8 cellular contexts compared by ENCODE assay signal in the genomic region with DNA sequence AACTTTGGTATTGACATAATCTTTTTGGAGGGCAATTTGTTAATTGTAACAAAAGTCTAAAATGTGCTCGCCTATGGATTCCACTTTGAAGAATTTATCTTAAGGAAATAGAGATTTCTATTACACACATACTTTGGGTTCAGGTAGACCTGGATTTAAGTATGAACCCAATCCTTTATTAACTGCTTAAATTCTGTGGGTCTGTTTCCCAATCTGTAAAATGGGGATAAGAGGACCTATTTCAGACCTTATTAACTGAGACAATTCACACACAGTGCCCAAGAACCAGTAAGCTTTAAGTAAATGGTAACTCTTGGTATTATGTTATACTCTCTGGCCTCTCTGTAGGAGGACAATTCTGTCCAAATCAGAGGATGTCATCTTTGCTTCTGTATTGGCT. TPM values are rescaled to one million over a fixed set of nuclear protein-coding genes. Genes with fewer than 3 reads are reported as not detected.
DNase-seq lines count a peak whose midpoint lies in the region; ATAC-seq and TF ChIP-seq lines count a peak whose summit lies in the region.

No MANE protein-coding gene starts in this region.

- peak overlapping the region; percentile 87 for H3K4me2 ChIP-seq in neural progenitor cell

- H3F3A ChIP-seq in neural progenitor cell (ENCODE audit: low read depth), result peaks cover 15% of the 10 kb centered on the region

- ATAC-seq in HG03442 (IDR thresholded peaks at IDR 0.05; ENCODE audit: unreplicated experiment), result no peak

- H4K20me1 ChIP-seq in neural progenitor cell (ENCODE audit: low read depth), result peaks cover 9% of the 10 kb centered on the region

- H3K27ac Mint-ChIP-seq in neural progenitor cell, result peak overlapping the region; percentile 50

- peaks cover 16% of the 10 kb centered on the region for H3K36me3 ChIP-seq in effector memory CD4-positive, alpha-beta T cell (ENCODE audit: control insufficient read depth, insufficient read depth, low read length)
- no peaks in the 10 kb centered on the region for H3K36me3 ChIP-seq in neural progenitor cell

- DNase-seq in NB4 (ENCODE audit: low read depth), result no peak
- no peak for DNase-seq in effector memory CD4-positive, alpha-beta T cell
- no peak for DNase-seq in neural progenitor cell (ENCODE audit: low spot score)
- DNase-seq in DMS53 treated with DMSO at 0.1 percent for 48 hours (lab: John Stamatoyannopoulos, UW; ENCODE audit: unreplicated experiment), result no peak
- no peak for DNase-seq in CD1c-positive myeloid dendritic cell (ENCODE audit: extremely low spot score)
- no peak for DNase-seq in SK-N-DZ (ENCODE audit: low spot score)

- H3K27ac ChIP-seq in C4-2B (peak overlapping the region; percentile 81), neural progenitor cell (no peak overlapping the region)
- H3K27ac ChIP-seq in effector memory CD4-positive, alpha-beta T cell (ENCODE audit: insufficient read depth, low read length, poor library complexity, severe bottlenecking), result peak overlapping the region; percentile 90

- no peaks in the 10 kb centered on the region for H3K27me3 ChIP-seq in effector memory CD4-positive, alpha-beta T cell (replicated peaks; ENCODE audit: control insufficient read depth, insufficient read depth, low read length, poor library complexity, severe bottlenecking)
- H3K27me3 ChIP-seq in neural progenitor cell, result no peaks in the 10 kb centered on the region

- H3K36me3 Mint-ChIP-seq in neural progenitor cell, result peaks cover 12% of the 10 kb centered on the region

- H3K9me3 Mint-ChIP-seq in neural progenitor cell, result peaks cover 4% of the 10 kb centered on the region

- peaks cover 22% of the 10 kb centered on the region for H3K79me2 ChIP-seq in neural progenitor cell (ENCODE audit: low read depth)

- TF ChIP-seq CTCF in C4-2B (conservative IDR thresholded peaks at IDR 0.05) (no peak), NB4 (IDR thresholded peaks at IDR 0.05; ENCODE audit: low read depth, low read length) (no peak), neural progenitor cell (IDR thresholded peaks at IDR 0.05) (no peak)

- peak overlapping the region; percentile 99 for H3K4me3 Mint-ChIP-seq in neural progenitor cell

- no peak for TF ChIP-seq POLR2A in NB4 (IDR thresholded peaks at IDR 0.05; ENCODE audit: extremely low read depth, insufficient read length)

- H3K4me3 ChIP-seq in NB4 (ENCODE audit: low read depth, low read length), result peak overlapping the region; percentile 60
- H3K4me3 ChIP-seq in effector memory CD4-positive, alpha-beta T cell (ENCODE audit: insufficient read depth, low read depth, low read length, poor library complexity, severe bottlenecking), result peak overlapping the region; percentile 92
- peak overlapping the region; percentile 85 for H3K4me3 ChIP-seq in neural progenitor cell

- H3K9me3 ChIP-seq in effector memory CD4-positive, alpha-beta T cell (ENCODE audit: control insufficient read depth, low read length), result no peaks in the 10 kb centered on the region
- H3K9me3 ChIP-seq in neural progenitor cell (ENCODE audit: low read depth), result no peaks in the 10 kb centered on the region

- no peak overlapping the region for H3K9ac ChIP-seq in neural progenitor cell

- H3K4me1 ChIP-seq in effector memory CD4-positive, alpha-beta T cell (ENCODE audit: control insufficient read depth, insufficient read depth, low read length, poor library complexity, severe bottlenecking), result peaks cover 15% of the 10 kb centered on the region
- peaks cover 8% of the 10 kb centered on the region for H3K4me1 ChIP-seq in neural progenitor cell

- H3K4me1 Mint-ChIP-seq in neural progenitor cell, result peaks cover 15% of the 10 kb centered on the region

- no peaks in the 10 kb centered on the region for H3K27me3 Mint-ChIP-seq in neural progenitor cell (ENCODE audit: insufficient read depth, low read depth)

- peak overlapping the region; percentile 77 for H2AFZ ChIP-seq in neural progenitor cell (replicated peaks)

RNA-seq across cellular contexts. Expression of a gene that starts 0.8 kb away (rescaled TPM):
- 26.9 and 29.7 TPM in 2 replicates for total RNA-seq in neural progenitor cell (ENCODE audit: low replicate concordance)
- polyA plus RNA-seq in SK-N-DZ (2014; cell fraction: cytosol; rRNA removed), result 49.7 and 57.3 TPM in 2 replicates
- 47.3 and 55.5 TPM in 2 replicates for polyA plus RNA-seq in SK-N-DZ (2014; cell fraction: nucleus; rRNA removed)

RNA-seq across cellular contexts. Expression of a gene that starts 46.5 kb away (rescaled TPM):
- total RNA-seq in neural progenitor cell (ENCODE audit: low replicate concordance), result 1.0 and 2.1 TPM in 2 replicates
- 41.3 and 45.9 TPM in 2 replicates for polyA plus RNA-seq in SK-N-DZ (2014; cell fraction: cytosol; rRNA removed)
- 19.9 and 28.4 TPM in 2 replicates for polyA plus RNA-seq in SK-N-DZ (2014; cell fraction: nucleus; rRNA removed)

RNA-seq across cellular contexts. Expression of a gene that starts 49.4 kb away (rescaled TPM):
- total RNA-seq in neural progenitor cell (ENCODE audit: low replicate concordance), result 23.2 and 41.5 TPM in 2 replicates
- polyA plus RNA-seq in SK-N-DZ (2014; cell fraction: cytosol; rRNA removed), result 2.4 and 4.0 TPM in 2 replicates
- 4.8 TPM in 2 replicates for polyA plus RNA-seq in SK-N-DZ (2014; cell fraction: nucleus; rRNA removed)
